ENCODE assay signal across 8 cellular contexts in genomic region chr17:82458130-82458884, GRCh38. TPM values are rescaled to one million over a fixed set of nuclear protein-coding genes. Genes with fewer than 3 reads are reported as not detected.
DNase-seq lines count a peak whose midpoint lies in the region; ATAC-seq and TF ChIP-seq lines count a peak whose summit lies in the region.

TSS of gene NARF (plus strand) at chr17:82458741. CDS start at chr17:82458804, 63 bp downstream.

- peak; percentile 96 for ATAC-seq in GM19324 (IDR thresholded peaks at IDR 0.05; ENCODE audit: low FRiP score, unreplicated experiment)
- ATAC-seq in HG03469 (IDR thresholded peaks at IDR 0.05; ENCODE audit: unreplicated experiment): peak; percentile 81

- peaks cover 15% of the 10 kb centered on the region for H3K36me3 ChIP-seq in BJ (ENCODE audit: control insufficient read depth, insufficient read depth, low read length)

- peaks cover 39% of the 10 kb centered on the region for H3K36me3 Mint-ChIP-seq in activated CD4-positive, alpha-beta T cell treated with anti-CD3 and anti-CD28 coated beads, Interleukin-2, amount 10 ng/mL, durations not matched to agents 24 days and 14 days (ENCODE audit: low read depth)

- CTCF ChIA-PET in BJ (lab: Yijun Ruan, JAX): interaction anchor here (0.9 kb wide), 1 partner anchor 109 kb away, joined by 3 read pairs; no protein-coding TSS in a partner anchor

- no peaks in the 10 kb centered on the region for H3K27me3 Mint-ChIP-seq in activated CD4-positive, alpha-beta T cell treated with anti-CD3 and anti-CD28 coated beads, Interleukin-2, amount 10 ng/mL, durations not matched to agents 24 days and 14 days

- DNase-seq in BJ (ENCODE audit: low read depth) (peak; percentile 84), NCI-H526 treated with DMSO at 0.1 percent for 48 hours (lab: John Stamatoyannopoulos, UW) (peak; percentile 96), coronary artery (ENCODE audit: low spot score) (peak; percentile 99), left kidney (ENCODE audit: low read depth, low spot score) (peak; percentile 100)
- DNase-seq in activated CD4-positive, alpha-beta T cell treated with anti-CD3 and anti-CD28 coated beads, Interleukin-2, amount 10 ng/mL, durations not matched to agents 24 days and 14 days: peak; percentile 99
- DNase-seq in stimulated activated CD4-positive, alpha-beta T cell treated with anti-CD3 and anti-CD28 coated beads, Interleukin-2, amount 100 ng/mL, for 24 hours: peak; percentile 96

- H3K4me1 Mint-ChIP-seq in activated CD4-positive, alpha-beta T cell treated with anti-CD3 and anti-CD28 coated beads, Interleukin-2, amount 10 ng/mL, durations not matched to agents 24 days and 14 days: peaks cover 37% of the 10 kb centered on the region

- no peaks in the 10 kb centered on the region for H3K9me3 Mint-ChIP-seq in activated CD4-positive, alpha-beta T cell treated with anti-CD3 and anti-CD28 coated beads, Interleukin-2, amount 10 ng/mL, durations not matched to agents 24 days and 14 days

- no peak for TF ChIP-seq CTCF in BJ (IDR thresholded peaks at IDR 0.05; ENCODE audit: insufficient read depth, low read depth, low read length)
- TF ChIP-seq CTCF in coronary artery (IDR thresholded peaks at IDR 0.05): no peak

- POLR2A ChIA-PET in BJ (lab: Charles Lee): interaction anchor here (0.6 kb wide), 1 partner anchor 229 kb away, joined by 4 read pairs; the partner anchor contains the start of gene SLC16A3

- peak within 1 kb of the TSS; percentile 98 for H3K27ac Mint-ChIP-seq in activated CD4-positive, alpha-beta T cell treated with anti-CD3 and anti-CD28 coated beads, Interleukin-2, amount 10 ng/mL, durations not matched to agents 24 days and 14 days

- H3K4me3 Mint-ChIP-seq in activated CD4-positive, alpha-beta T cell treated with anti-CD3 and anti-CD28 coated beads, Interleukin-2, amount 10 ng/mL, durations not matched to agents 24 days and 14 days: peak within 1 kb of the TSS; percentile 93

- no peaks in the 10 kb centered on the region for H3K27me3 ChIP-seq in BJ (ENCODE audit: control insufficient read depth, insufficient read depth, low read length)

- H3K27ac ChIP-seq in coronary artery: peak within 1 kb of the TSS; percentile 99 to 100

- intact Hi-C loops in activated CD4-positive, alpha-beta T cell treated with anti-CD3 and anti-CD28 coated beads, Interleukin-2, amount 10 ng/mL, durations not matched to agents 24 days and 14 days (cut with micrococcal nuclease): loop anchor here (1.0 to 10.0 kb wide), 6 partner anchors 8 to 296 kb away; partner anchors contain the start of genes CYBC1, FOXK2 and TBCD

- H3K4me3 ChIP-seq in BJ (ENCODE audit: low read depth, low read length) (peak within 1 kb of the TSS; percentile 82), coronary artery (peak within 1 kb of the TSS; percentile 94)

RNA-seq across cellular contexts. Expression of gene NARF, which starts in this region (rescaled TPM):
- polyA plus RNA-seq in BJ (2011; rRNA removed): 68.5 and 75.5 TPM in 2 replicates
- 24.8 and 26.8 TPM in 2 replicates for polyA minus RNA-seq in BJ (2011; rRNA and poly(A)+ RNA removed)
- 99.7 and 101 TPM in 2 replicates for total RNA-seq in activated CD4-positive, alpha-beta T cell treated with anti-CD3 and anti-CD28 coated beads, Interleukin-2, amount 10 ng/mL, durations not matched to agents 24 days and 14 days

Comparison
In these comparisons a context has a peak if more than half of its experiments do, and no peak if none do; other contexts are left out.
1. Peak in every context shown above with its lines: DNase-seq, ATAC-seq, H3K4me3 ChIP-seq and H3K27ac ChIP-seq.